In genomic region chr16:57534337-57534880, GRCh38 we compare ENCODE assay signal across 9 cellular contexts. TPM values are rescaled to one million over a fixed set of nuclear protein-coding genes. Genes with fewer than 3 reads are reported as not detected.
DNase-seq lines count a peak whose midpoint lies in the region; ATAC-seq and TF ChIP-seq lines count a peak whose summit lies in the region.
"Had no signal": no experiment of that assay in that cellular context is flagged by ENCODE, and none has a peak within 500 bp of the region (broad histone marks: within the 10 kb centered on the region; RNA-seq: fewer than 3 reads in every experiment).

No MANE protein-coding gene starts in this region.

- TF ChIP-seq CTCF in foreskin keratinocyte (conservative IDR thresholded peaks at IDR 0.05) = no peak

- no peaks in the 10 kb centered on the region for H3K27me3 ChIP-seq in foreskin keratinocyte

- ATAC-seq in naive B cell (ENCODE audit: low read depth in 2 of 2) = no peak
- ATAC-seq in foreskin keratinocyte = no peak
- ATAC-seq in GM18909 (IDR thresholded peaks at IDR 0.05; ENCODE audit: poor library complexity, unreplicated experiment) = no peak

- H3K27ac ChIP-seq in foreskin keratinocyte = no peak overlapping the region
- H3K27ac ChIP-seq: C4-2B had no signal

- H3K4me1 Mint-ChIP-seq in activated naive CD8-positive, alpha-beta T cell treated with anti-CD3 and anti-CD28 coated beads for 36 hours = peaks cover 80% of the 10 kb centered on the region
- peaks cover 77 to 89% (median 82%) of the 10 kb centered on the region in 3 donors for H3K4me1 Mint-ChIP-seq in naive B cell

- peak overlapping the region; percentile 65 for H3K27ac Mint-ChIP-seq in activated naive CD8-positive, alpha-beta T cell treated with anti-CD3 and anti-CD28 coated beads for 36 hours
- H3K27ac Mint-ChIP-seq in naive B cell = peak overlapping the region; percentile 23 to 98 (median 92)

- no peaks in the 10 kb centered on the region for H3K27me3 Mint-ChIP-seq in activated naive CD8-positive, alpha-beta T cell treated with anti-CD3 and anti-CD28 coated beads for 36 hours
- H3K27me3 Mint-ChIP-seq in naive B cell = no peaks in the 10 kb centered on the region

- H3K4me1 ChIP-seq in foreskin keratinocyte = peaks cover 6% of the 10 kb centered on the region

- peak overlapping the region; percentile 64 for H3K4me3 Mint-ChIP-seq in activated naive CD8-positive, alpha-beta T cell treated with anti-CD3 and anti-CD28 coated beads for 36 hours
- H3K4me3 Mint-ChIP-seq in naive B cell = peak overlapping the region; percentile 49 to 86 (median 76)

- peaks cover 2% of the 10 kb centered on the region for H3K36me3 Mint-ChIP-seq in activated naive CD8-positive, alpha-beta T cell treated with anti-CD3 and anti-CD28 coated beads for 36 hours
- no peaks in the 10 kb centered on the region for H3K36me3 Mint-ChIP-seq in naive B cell

- no peaks in the 10 kb centered on the region for H3K9me3 Mint-ChIP-seq in activated naive CD8-positive, alpha-beta T cell treated with anti-CD3 and anti-CD28 coated beads for 36 hours
- no peaks in the 10 kb centered on the region for H3K9me3 Mint-ChIP-seq in naive B cell

- peak; percentile 4 for DNase-seq in stimulated activated CD4-positive, alpha-beta T cell treated with anti-CD3 and anti-CD28 coated beads, Interleukin-4, amount 100 ng/mL, for 24 hours
- no peak for DNase-seq in stimulated activated CD4-positive, alpha-beta T cell treated with anti-CD3 and anti-CD28 coated beads, Interleukin-1b, Interleukin-23, amount 100 ng/mL, for 48 hours
- DNase-seq in activated naive CD8-positive, alpha-beta T cell treated with anti-CD3 and anti-CD28 coated beads for 36 hours = no peak
- DNase-seq in naive B cell (no peak), foreskin keratinocyte (no peak), HuH-7.5 (ENCODE audit: low spot score) (no peak), AG08396 (ENCODE audit: low spot score) (no peak)

RNA-seq across cellular contexts. Expression of gene CCDC102A, which starts 2.0 kb away (rescaled TPM):
- total RNA-seq in activated naive CD8-positive, alpha-beta T cell treated with anti-CD3 and anti-CD28 coated beads for 36 hours = 10 to 100 TPM in 1 of 2 experiments, 1 to 10 TPM in 1; 8.7 to 10.2 TPM
- polyA plus RNA-seq in naive B cell (ENCODE audit: low read depth in 6 of 6) = 10 to 100 TPM in 2 of 6 donors, 1 to 10 TPM in 4; 3.8 to 13.8 (median 9.3) TPM
- total RNA-seq in foreskin keratinocyte = 4.9 and 5.1 TPM in 2 replicates
- polyA plus RNA-seq in foreskin keratinocyte = 4.0 and 4.2 TPM in 2 replicates

RNA-seq across cellular contexts. Expression of gene ADGRG5, which starts 8.0 kb away (rescaled TPM):
- 1 to 10 TPM; 1.3 to 1.4 TPM for total RNA-seq in activated naive CD8-positive, alpha-beta T cell treated with anti-CD3 and anti-CD28 coated beads for 36 hours
- polyA plus RNA-seq in naive B cell (ENCODE audit: low read depth in 6 of 6) = 10 to 100 TPM; 15.2 to 36.4 (median 18.9) TPM
- total RNA-seq in foreskin keratinocyte = not detected in 2 replicates
- 0.02 TPM in 1 of 2 replicates, not detected in the other for polyA plus RNA-seq in foreskin keratinocyte

RNA-seq across cellular contexts. Expression of gene DOK4, which starts 48.1 kb away (rescaled TPM):
- total RNA-seq in activated naive CD8-positive, alpha-beta T cell treated with anti-CD3 and anti-CD28 coated beads for 36 hours = 1 to 10 TPM; 4.5 to 4.8 TPM
- polyA plus RNA-seq in naive B cell (ENCODE audit: low read depth in 6 of 6) = 1 to 10 TPM in 4 of 6 donors, under 1 TPM in 1, not detected in 1; 0.22 to 2.1 (median 1.4) TPM
- total RNA-seq in foreskin keratinocyte = 12.8 and 15.8 TPM in 2 replicates
- 10.4 and 13.8 TPM in 2 replicates for polyA plus RNA-seq in foreskin keratinocyte
